ENCODE assay signal across 1 cellular context in the genomic region with DNA sequence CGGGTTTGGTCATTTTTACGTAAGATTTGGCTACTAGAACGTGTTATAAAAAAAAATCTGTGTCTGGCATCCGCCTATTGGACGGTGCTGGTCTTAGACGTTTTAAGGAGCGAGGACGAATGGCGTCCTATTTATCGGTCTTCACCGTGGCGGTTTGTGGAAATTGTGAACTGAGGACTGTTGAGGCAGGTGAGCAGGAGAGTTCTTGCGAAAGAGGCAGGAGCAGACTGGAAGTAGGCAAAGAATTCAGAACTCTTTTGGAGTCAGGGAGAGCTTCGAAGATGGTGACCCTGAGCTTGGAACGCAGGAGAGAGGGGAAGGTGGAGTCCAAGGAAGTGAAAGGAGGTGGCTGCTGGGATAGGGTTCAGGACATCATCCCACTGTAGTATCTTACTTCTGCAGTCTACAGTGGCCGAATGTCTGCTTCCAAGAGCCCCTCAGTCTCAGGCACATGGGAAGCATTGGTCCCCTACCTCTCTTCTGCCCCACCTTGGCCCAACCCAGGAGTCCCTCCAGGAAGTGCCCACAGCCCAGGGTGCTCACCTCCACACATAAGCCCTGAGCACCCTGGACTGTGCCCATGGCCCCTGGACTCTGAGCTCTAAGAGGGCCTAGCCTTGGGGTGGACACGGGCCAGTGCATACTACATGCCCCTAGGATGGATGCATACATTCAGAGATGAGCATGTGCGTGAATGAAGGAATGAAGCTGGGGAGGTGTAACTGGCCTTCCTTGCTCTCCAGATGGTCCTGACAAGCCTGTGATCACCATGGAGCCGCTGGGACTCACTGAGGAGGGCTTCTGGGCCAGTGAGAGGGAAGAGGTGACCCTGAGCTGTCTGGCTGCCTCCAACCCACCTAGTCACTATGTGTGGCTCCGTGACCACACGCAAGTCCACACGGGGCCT.
TF ChIP-seq lines count a peak whose summit lies in the region.

No MANE protein-coding gene starts in this region.

TF ChIP-seq in WTC11, 78 proteins besides CTCF, POLR2A, EP300 and RAD21 (continued from another document):
- TF ChIP-seq, protein P1, sequence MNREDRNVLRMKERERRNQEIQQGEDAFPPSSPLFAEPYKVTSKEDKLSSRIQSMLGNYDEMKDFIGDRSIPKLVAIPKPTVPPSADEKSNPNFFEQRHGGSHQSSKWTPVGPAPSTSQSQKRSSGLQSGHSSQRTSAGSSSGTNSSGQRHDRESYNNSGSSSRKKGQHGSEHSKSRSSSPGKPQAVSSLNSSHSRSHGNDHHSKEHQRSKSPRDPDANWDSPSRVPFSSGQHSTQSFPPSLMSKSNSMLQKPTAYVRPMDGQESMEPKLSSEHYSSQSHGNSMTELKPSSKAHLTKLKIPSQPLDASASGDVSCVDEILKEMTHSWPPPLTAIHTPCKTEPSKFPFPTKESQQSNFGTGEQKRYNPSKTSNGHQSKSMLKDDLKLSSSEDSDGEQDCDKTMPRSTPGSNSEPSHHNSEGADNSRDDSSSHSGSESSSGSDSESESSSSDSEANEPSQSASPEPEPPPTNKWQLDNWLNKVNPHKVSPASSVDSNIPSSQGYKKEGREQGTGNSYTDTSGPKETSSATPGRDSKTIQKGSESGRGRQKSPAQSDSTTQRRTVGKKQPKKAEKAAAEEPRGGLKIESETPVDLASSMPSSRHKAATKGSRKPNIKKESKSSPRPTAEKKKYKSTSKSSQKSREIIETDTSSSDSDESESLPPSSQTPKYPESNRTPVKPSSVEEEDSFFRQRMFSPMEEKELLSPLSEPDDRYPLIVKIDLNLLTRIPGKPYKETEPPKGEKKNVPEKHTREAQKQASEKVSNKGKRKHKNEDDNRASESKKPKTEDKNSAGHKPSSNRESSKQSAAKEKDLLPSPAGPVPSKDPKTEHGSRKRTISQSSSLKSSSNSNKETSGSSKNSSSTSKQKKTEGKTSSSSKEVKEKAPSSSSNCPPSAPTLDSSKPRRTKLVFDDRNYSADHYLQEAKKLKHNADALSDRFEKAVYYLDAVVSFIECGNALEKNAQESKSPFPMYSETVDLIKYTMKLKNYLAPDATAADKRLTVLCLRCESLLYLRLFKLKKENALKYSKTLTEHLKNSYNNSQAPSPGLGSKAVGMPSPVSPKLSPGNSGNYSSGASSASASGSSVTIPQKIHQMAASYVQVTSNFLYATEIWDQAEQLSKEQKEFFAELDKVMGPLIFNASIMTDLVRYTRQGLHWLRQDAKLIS (CRISPR knock-in tag; IDR thresholded peaks at IDR 0.05; ENCODE audit: borderline replicate concordance) = no peak
- TF ChIP-seq ESRRA (CRISPR knock-in tag; IDR thresholded peaks at IDR 0.05; ENCODE audit: borderline replicate concordance) (no peak), SOX15 (CRISPR knock-in tag; IDR thresholded peaks at IDR 0.05) (no peak)
- TF ChIP-seq, protein P2, sequence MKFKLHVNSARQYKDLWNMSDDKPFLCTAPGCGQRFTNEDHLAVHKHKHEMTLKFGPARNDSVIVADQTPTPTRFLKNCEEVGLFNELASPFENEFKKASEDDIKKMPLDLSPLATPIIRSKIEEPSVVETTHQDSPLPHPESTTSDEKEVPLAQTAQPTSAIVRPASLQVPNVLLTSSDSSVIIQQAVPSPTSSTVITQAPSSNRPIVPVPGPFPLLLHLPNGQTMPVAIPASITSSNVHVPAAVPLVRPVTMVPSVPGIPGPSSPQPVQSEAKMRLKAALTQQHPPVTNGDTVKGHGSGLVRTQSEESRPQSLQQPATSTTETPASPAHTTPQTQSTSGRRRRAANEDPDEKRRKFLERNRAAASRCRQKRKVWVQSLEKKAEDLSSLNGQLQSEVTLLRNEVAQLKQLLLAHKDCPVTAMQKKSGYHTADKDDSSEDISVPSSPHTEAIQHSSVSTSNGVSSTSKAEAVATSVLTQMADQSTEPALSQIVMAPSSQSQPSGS (CRISPR knock-in tag; IDR thresholded peaks at IDR 0.05; ENCODE audit: borderline replicate concordance, low read depth) = no peak
